8 cellular contexts compared by ENCODE assay signal in the genomic region with DNA sequence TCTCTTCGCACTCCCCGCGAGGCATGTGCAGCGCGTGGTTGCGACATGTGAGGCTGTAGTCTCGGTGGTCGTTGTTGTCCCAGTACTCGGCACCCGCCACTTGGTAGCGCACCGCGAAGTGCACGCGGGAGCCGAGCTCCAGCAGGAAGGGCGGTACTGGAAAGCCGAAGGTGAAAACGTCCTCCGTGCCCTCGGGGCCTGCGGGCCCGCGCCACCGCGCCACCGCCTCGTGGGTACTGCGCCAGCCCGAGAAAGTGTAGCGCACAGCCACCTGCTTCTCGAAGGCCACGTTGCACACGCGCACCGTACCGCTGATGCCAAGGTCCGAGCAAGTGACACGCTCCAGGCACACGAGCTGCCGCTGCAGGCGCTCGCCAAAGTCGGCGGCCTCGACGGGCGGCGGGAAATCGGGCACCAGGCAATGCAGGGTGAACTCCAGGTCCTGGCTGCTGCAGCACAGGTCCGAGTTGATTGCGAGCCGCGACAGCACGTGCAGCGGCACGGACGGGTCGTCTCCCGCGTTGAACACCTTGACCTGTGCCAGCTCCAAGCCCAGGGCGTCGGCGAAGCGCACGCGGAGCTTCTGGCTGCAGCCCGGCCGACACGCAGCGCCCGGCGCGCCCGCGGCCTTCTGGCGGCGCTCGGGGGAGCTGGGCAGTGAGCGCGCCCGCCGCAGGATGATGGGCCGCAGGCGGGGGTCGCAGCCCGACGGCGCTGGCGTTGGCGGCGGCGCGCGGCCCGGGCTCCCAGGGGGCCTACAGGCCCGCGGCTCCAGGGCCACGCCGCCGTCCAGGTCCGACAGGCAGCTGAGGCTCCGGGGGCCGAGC. TPM values are rescaled to one million over a fixed set of nuclear protein-coding genes. Genes with fewer than 3 reads are reported as not detected.
DNase-seq lines count a peak whose midpoint lies in the region; ATAC-seq and TF ChIP-seq lines count a peak whose summit lies in the region.

No MANE protein-coding gene starts in this region.

- no peaks in the 10 kb centered on the region for H3K9me3 ChIP-seq in Caco-2

- peak overlapping the region; percentile 99 for H3K4me3 Mint-ChIP-seq in Caco-2 (ENCODE audit: unreplicated experiment)
- H3K4me3 Mint-ChIP-seq in stimulated activated naive B cell treated with anti-CD40 and anti-IgM and Interleukin-4, amounts not matched to agents 10 μg/mL and 1 μg/mL and 100 μg/mL, for 72 hours, result peak overlapping the region; percentile 98 to 99

- no peaks in the 10 kb centered on the region for H3K27me3 ChIP-seq in Caco-2 (replicated peaks; ENCODE audit: control insufficient read depth, insufficient read depth, low read length)

- no TSS peak for BruUV-seq in Caco-2 (replicated peaks; lab: Mats Ljungman, UMichigan)

- H3K36me3 Mint-ChIP-seq in Caco-2 (ENCODE audit: insufficient read depth, unreplicated experiment), result peaks cover 35% of the 10 kb centered on the region
- peaks cover 7 to 10% of the 10 kb centered on the region in 2 donors for H3K36me3 Mint-ChIP-seq in stimulated activated naive B cell treated with anti-CD40 and anti-IgM and Interleukin-4, amounts not matched to agents 10 μg/mL and 1 μg/mL and 100 μg/mL, for 72 hours

- TF ChIP-seq CTCF in Caco-2 (IDR thresholded peaks at IDR 0.05; ENCODE audit: insufficient read depth in 1 of 2, low read depth in 1 of 2, low read length in 1 of 2, severe bottlenecking in 1 of 2, unreplicated experiment in 1 of 2), result no peak

- CTCF ChIA-PET in Caco-2 (lab: Charles Lee), result interaction anchor here (0.6 to 2.4 kb wide), 7 partner anchors 9 to 111 kb away, joined by 3 to 31 read pairs (median 4); no protein-coding TSS in a partner anchor

- ATAC-seq in HG03103 (IDR thresholded peaks at IDR 0.05; ENCODE audit: low read depth, unreplicated experiment), result peak; percentile 3
- peak in 1 of 2 donors; percentile 0 for ATAC-seq in stimulated activated naive B cell treated with anti-CD40 and anti-IgM and Interleukin-4, amounts not matched to agents 10 μg/mL and 1 μg/mL and 100 μg/mL, for 72 hours (replicated peaks)
- ATAC-seq in HG02798 (IDR thresholded peaks at IDR 0.05; ENCODE audit: poor library complexity, unreplicated experiment), result no peak
- no peak for ATAC-seq in GM21528 (IDR thresholded peaks at IDR 0.05; ENCODE audit: low FRiP score, unreplicated experiment)

- peak overlapping the region; percentile 97 for H3K27ac Mint-ChIP-seq in Caco-2 (ENCODE audit: unreplicated experiment)
- no peak overlapping the region for H3K27ac Mint-ChIP-seq in stimulated activated naive B cell treated with anti-CD40 and anti-IgM and Interleukin-4, amounts not matched to agents 10 μg/mL and 1 μg/mL and 100 μg/mL, for 72 hours

- POLR2A ChIA-PET in Caco-2 (lab: Charles Lee), result interaction anchor here (0.5 to 1.4 kb wide), 4 partner anchors 9 to 907 kb away, joined by 4 to 14 read pairs (median 4); a partner anchor contains a TSS

- H3K4me3 ChIP-seq in Caco-2 (ENCODE audit: low read depth, low read length), result peak overlapping the region; percentile 75

- DNase-seq in Caco-2 (peak in 1 of 2 experiments; percentile 44), amniotic epithelial cell (ENCODE audit: low read depth) (peak; percentile 14), iPS-NIHi7 (ENCODE audit: extremely low spot score) (peak; percentile 28), COLO829 (ENCODE audit: low spot score) (no peak)
- no peak for DNase-seq in stimulated activated naive B cell treated with anti-CD40 and anti-IgM and Interleukin-4, amounts not matched to agents 10 μg/mL and 1 μg/mL and 100 μg/mL, for 72 hours

- H3K4me1 Mint-ChIP-seq in Caco-2 (ENCODE audit: low read depth, unreplicated experiment), result peaks cover 32% of the 10 kb centered on the region
- peaks cover 13 to 19% of the 10 kb centered on the region in 2 donors for H3K4me1 Mint-ChIP-seq in stimulated activated naive B cell treated with anti-CD40 and anti-IgM and Interleukin-4, amounts not matched to agents 10 μg/mL and 1 μg/mL and 100 μg/mL, for 72 hours

- H3K27me3 Mint-ChIP-seq in Caco-2 (ENCODE audit: insufficient read depth, unreplicated experiment), result no peaks in the 10 kb centered on the region
- H3K27me3 Mint-ChIP-seq in stimulated activated naive B cell treated with anti-CD40 and anti-IgM and Interleukin-4, amounts not matched to agents 10 μg/mL and 1 μg/mL and 100 μg/mL, for 72 hours, result no peaks in the 10 kb centered on the region

- intact Hi-C loops in Caco-2 (cut with micrococcal nuclease; ENCODE audit: unreplicated experiment), result no loop called here

- peaks cover 22% of the 10 kb centered on the region for H3K4me1 ChIP-seq in Caco-2

- no peaks in the 10 kb centered on the region for H3K9me3 Mint-ChIP-seq in Caco-2 (ENCODE audit: unreplicated experiment)
- no peaks in the 10 kb centered on the region for H3K9me3 Mint-ChIP-seq in stimulated activated naive B cell treated with anti-CD40 and anti-IgM and Interleukin-4, amounts not matched to agents 10 μg/mL and 1 μg/mL and 100 μg/mL, for 72 hours

- H3K36me3 ChIP-seq in Caco-2 (ENCODE audit: control insufficient read depth, insufficient read depth, low read length), result no peaks in the 10 kb centered on the region

RNA-seq across cellular contexts. Expression of a gene that starts 0.8 kb away (rescaled TPM):
- total RNA-seq in Caco-2 (2022), result 10.4 TPM in 2 replicates

RNA-seq across cellular contexts. Expression of a gene that starts 0.9 kb away (rescaled TPM):
- total RNA-seq in Caco-2 (2022), result 60.3 and 65.3 TPM in 2 replicates

RNA-seq across cellular contexts. Expression of a gene that starts 5.8 kb away (rescaled TPM):
- 64.6 and 68.7 TPM in 2 replicates for total RNA-seq in Caco-2 (2022)

RNA-seq across cellular contexts. Expression of a gene that starts 19.0 kb away (rescaled TPM):
- 1.2 and 1.5 TPM in 2 replicates for total RNA-seq in Caco-2 (2022)

Comparison
In these comparisons a context has a peak if more than half of its experiments do, and no peak if none do; other contexts are left out.
1. DNase-seq: peak in amniotic epithelial cell (single experiment) and iPS-NIHi7 (single experiment); none in stimulated activated naive B cell treated with anti-CD40 and anti-IgM and Interleukin-4, amounts not matched to agents 10 μg/mL and 1 μg/mL and 100 μg/mL, for 72 hours (single experiment) and COLO829 (single experiment).